18 cellular contexts compared by ENCODE assay signal in the genomic region with DNA sequence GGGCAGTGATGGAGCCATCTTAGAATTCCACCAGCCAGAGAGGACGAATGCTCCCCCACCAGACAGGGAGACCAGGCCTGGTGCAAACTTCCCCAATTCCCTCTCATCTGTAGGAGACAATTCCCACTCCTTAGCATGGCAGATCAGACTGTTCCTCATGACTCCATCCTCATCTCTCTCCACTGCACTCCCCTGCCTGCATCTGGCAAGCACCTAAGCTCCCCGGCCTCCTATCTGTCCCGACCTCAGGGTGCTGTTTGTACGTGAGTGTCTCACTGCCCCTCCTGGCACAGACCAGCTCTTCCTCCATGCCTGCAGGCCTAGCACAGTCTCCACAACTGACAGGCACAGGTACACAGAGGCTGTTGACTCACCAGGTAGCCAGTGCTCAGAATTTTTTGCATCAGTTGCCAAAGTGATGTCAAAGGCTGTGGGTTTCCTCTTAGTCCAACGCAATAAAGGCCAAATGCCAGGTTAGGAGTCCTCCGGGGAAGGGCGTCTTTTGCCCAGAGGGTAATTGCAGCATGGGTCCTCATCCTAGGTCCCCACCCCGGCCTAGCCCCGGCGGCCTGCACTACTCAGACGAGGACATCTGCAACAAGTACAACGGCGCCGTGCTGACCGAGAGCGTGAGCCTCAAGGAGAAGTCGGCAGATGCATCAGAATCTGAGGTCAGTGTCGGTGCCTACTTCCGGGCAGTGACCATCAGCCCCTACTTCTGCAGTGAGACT.
A peak's percentile ranks its signal among the peaks of the same experiment; 100 is the strongest.
DNase-seq lines count a peak whose midpoint lies in the region; ATAC-seq and TF ChIP-seq lines count a peak whose summit lies in the region.
"Had no signal": no experiment of that assay in that cellular context is flagged by ENCODE, and none has a peak within 500 bp of the region (broad histone marks: within the 10 kb centered on the region; RNA-seq: fewer than 3 reads in every experiment).

No MANE protein-coding gene starts in this region.

- H3K4me3 Mint-ChIP-seq in Caco-2 (ENCODE audit: unreplicated experiment) = no peak overlapping the region
- H3K4me3 Mint-ChIP-seq in endodermal cell = no peak overlapping the region
- no peak overlapping the region for H3K4me3 Mint-ChIP-seq in activated T-helper 2 cell treated with anti-CD3 and anti-CD28 coated beads, Interferon-gamma antibody, Interleukin-2, Interleukin-4, amounts not matched to agents 10 μg/mL and 5 μg/mL and 100 μg/mL, durations not matched to agents 14 hours and 24 hours and 36 hours (ENCODE audit: low read depth)
- H3K4me3 Mint-ChIP-seq: CD8-positive, alpha-beta T cell; GM23338 had no signal

- no peak overlapping the region for H3K4me2 ChIP-seq in neuronal stem cell (ENCODE audit: insufficient read depth, low read length, poor library complexity, severe bottlenecking)
- H3K4me2 ChIP-seq: BLaER1 treated with 17β-estradiol and CSF1 and Interleukin-3, amounts not matched to agents 10 nM and 100 nM; GM23338; SK-N-SH had no signal

- H3K4me1 Mint-ChIP-seq in Caco-2 (ENCODE audit: low read depth, unreplicated experiment) (peaks cover 19% of the 10 kb centered on the region), endodermal cell (peaks cover 14% of the 10 kb centered on the region)
- no peaks in the 10 kb centered on the region for H3K4me1 Mint-ChIP-seq in activated T-helper 2 cell treated with anti-CD3 and anti-CD28 coated beads, Interferon-gamma antibody, Interleukin-2, Interleukin-4, amounts not matched to agents 10 μg/mL and 5 μg/mL and 100 μg/mL, durations not matched to agents 14 hours and 24 hours and 36 hours (ENCODE audit: low read depth)

- peaks cover 13% of the 10 kb centered on the region; the same call in 1 of the 2 replicates for H3K4me1 ChIP-seq in Caco-2
- peaks cover 31% of the 10 kb centered on the region for H3K4me1 ChIP-seq in NT2/D1 (ENCODE audit: insufficient read depth, insufficient read length)
- no peaks in the 10 kb centered on the region for H3K4me1 ChIP-seq in endodermal cell (ENCODE audit: control insufficient read depth, insufficient read depth, low read length)
- peaks cover 0 to 7% of the 10 kb centered on the region in 2 donors for H3K4me1 ChIP-seq in neuronal stem cell (ENCODE audit: control insufficient read depth in 2 of 2, insufficient read depth in 1 of 2, low read depth in 1 of 2, low read length in 2 of 2)

- no peak overlapping the region for H4K8ac ChIP-seq in neuronal stem cell (ENCODE audit: low read depth, low read length)

- H3K79me1 ChIP-seq in neuronal stem cell (ENCODE audit: low read depth, low read length) = no peaks in the 10 kb centered on the region

- TF ChIP-seq CTCF in Caco-2 (IDR thresholded peaks at IDR 0.05; ENCODE audit: insufficient read depth in 1 of 2, low read depth in 1 of 2, low read length in 1 of 2, severe bottlenecking in 1 of 2, unreplicated experiment in 1 of 2) (no peak), endodermal cell (conservative IDR thresholded peaks at IDR 0.05) (no peak)

- H3K27me3 ChIP-seq in Caco-2 (replicated peaks; ENCODE audit: control insufficient read depth, insufficient read depth, low read length) = no peaks in the 10 kb centered on the region
- no peaks in the 10 kb centered on the region for H3K27me3 ChIP-seq in NT2/D1 (ENCODE audit: insufficient read depth, insufficient read length)
- no peaks in the 10 kb centered on the region for H3K27me3 ChIP-seq in endodermal cell (ENCODE audit: control insufficient read depth, insufficient read depth, low read length, poor library complexity, severe bottlenecking)
- H3K27me3 ChIP-seq in neuronal stem cell (ENCODE audit: control insufficient read depth in 3 of 3, insufficient read depth in 3 of 3, low read depth in 1 of 3, low read length in 3 of 3) = no peaks in the 10 kb centered on the region
- H3K27me3 ChIP-seq: BLaER1 treated with 17β-estradiol and CSF1 and Interleukin-3, amounts not matched to agents 10 nM and 100 nM had no signal

- no peak overlapping the region for H2BK5ac ChIP-seq in neuronal stem cell (ENCODE audit: low read length)

- H3K36me3 ChIP-seq in Caco-2 (ENCODE audit: control insufficient read depth, insufficient read depth, low read length) (no peaks in the 10 kb centered on the region), NT2/D1 (ENCODE audit: insufficient read depth, insufficient read length, low read length) (no peaks in the 10 kb centered on the region), endodermal cell (ENCODE audit: control insufficient read depth, insufficient read depth, low read length) (no peaks in the 10 kb centered on the region), neuronal stem cell (replicated peaks in 1 of 2; ENCODE audit: control insufficient read depth in 2 of 2, insufficient read depth in 2 of 2, low read length in 2 of 2) (peaks cover 0 to 9% of the 10 kb centered on the region in 2 donors)
- H3K36me3 ChIP-seq: BLaER1 treated with 17β-estradiol and CSF1 and Interleukin-3, amounts not matched to agents 10 nM and 100 nM had no signal

- H3K18ac ChIP-seq in neuronal stem cell (ENCODE audit: low read length) = peak overlapping the region; percentile 63

- 0 out of 2 replicates have a peak, but pooled peaks cover 3% of the 10 kb centered on the region for H3K9me3 ChIP-seq in Caco-2
- H3K9me3 ChIP-seq in NT2/D1 (ENCODE audit: insufficient read depth, low read length) = peaks cover 21% of the 10 kb centered on the region
- H3K9me3 ChIP-seq in endodermal cell (ENCODE audit: control insufficient read depth, low read length) = peaks cover 8% of the 10 kb centered on the region
- peaks cover 0 to 3% of the 10 kb centered on the region in 2 donors for H3K9me3 ChIP-seq in neuronal stem cell (replicated peaks in 1 of 2; ENCODE audit: control insufficient read depth in 2 of 2, insufficient read depth in 1 of 2, low read depth in 1 of 2, low read length in 2 of 2)
- H3K9me3 ChIP-seq: SK-N-SH had no signal

- DNase-seq in Caco-2 = no peak
- no peak for DNase-seq in NT2/D1 (ENCODE audit: low read depth, low spot score)
- no peak for DNase-seq in endodermal cell
- no peak for DNase-seq in neuronal stem cell (ENCODE audit: low spot score)
- no peak for DNase-seq in activated T-helper 2 cell treated with anti-CD3 and anti-CD28 coated beads, Interferon-gamma antibody, Interleukin-2, Interleukin-4, amounts not matched to agents 10 μg/mL and 5 μg/mL and 100 μg/mL, durations not matched to agents 14 hours and 24 hours and 36 hours (ENCODE audit: low spot score)
- no peak for DNase-seq in NCI-H1436 (lab: John Stamatoyannopoulos, UW)
- DNase-seq in A172 (ENCODE audit: low spot score) = no peak
- DNase-seq in left lobe of liver (ENCODE audit: low spot score) = no peak
- DNase-seq: CD8-positive, alpha-beta T cell; DMS53; NCI-H187; NCI-H345; NCI-H524 treated with DMSO at 0.1 percent for 48 hours; Right ventricle myocardium superior; SK-N-SH had no signal

- BruUV-seq in Caco-2 (replicated peaks; lab: Mats Ljungman, UMichigan) = no TSS peak

- H3K4me3 ChIP-seq in Caco-2 (ENCODE audit: low read depth, low read length) = no peak overlapping the region
- no peak overlapping the region for H3K4me3 ChIP-seq in NT2/D1 (ENCODE audit: insufficient read length, low read depth)
- H3K4me3 ChIP-seq in endodermal cell (ENCODE audit: low read length) = no peak overlapping the region
- peak overlapping the region in 1 of 2 donors; percentile 28 for H3K4me3 ChIP-seq in neuronal stem cell (ENCODE audit: low read length in 2 of 2)
- H3K4me3 ChIP-seq: BLaER1 treated with 17β-estradiol and CSF1 and Interleukin-3, amounts not matched to agents 10 nM and 100 nM; GM23338; K562 had no signal

- no peak overlapping the region for H3K23ac ChIP-seq in neuronal stem cell (ENCODE audit: low read depth, low read length, poor library complexity)

- no peak for ATAC-seq in left lobe of liver
- ATAC-seq: CD8-positive, alpha-beta T cell; K562 had no signal

- peaks cover 8% of the 10 kb centered on the region for H3K9me3 Mint-ChIP-seq in Caco-2 (ENCODE audit: unreplicated experiment)
- H3K9me3 Mint-ChIP-seq in endodermal cell = peaks cover 12% of the 10 kb centered on the region
- peaks cover 26% of the 10 kb centered on the region for H3K9me3 Mint-ChIP-seq in activated T-helper 2 cell treated with anti-CD3 and anti-CD28 coated beads, Interferon-gamma antibody, Interleukin-2, Interleukin-4, amounts not matched to agents 10 μg/mL and 5 μg/mL and 100 μg/mL, durations not matched to agents 14 hours and 24 hours and 36 hours
- H3K9me3 Mint-ChIP-seq: CD8-positive, alpha-beta T cell had no signal

- H3K27ac ChIP-seq in endodermal cell (ENCODE audit: low read depth, low read length) (peak overlapping the region; percentile 39), neuronal stem cell (replicated peaks; ENCODE audit: low read length) (no peak overlapping the region)
- H3K27ac ChIP-seq: BLaER1 treated with 17β-estradiol and CSF1 and Interleukin-3, amounts not matched to agents 10 nM and 100 nM had no signal

- H3K36me3 Mint-ChIP-seq in Caco-2 (ENCODE audit: insufficient read depth, unreplicated experiment) (no peaks in the 10 kb centered on the region), endodermal cell (ENCODE audit: low read depth) (peaks cover 40% of the 10 kb centered on the region)
- no peaks in the 10 kb centered on the region for H3K36me3 Mint-ChIP-seq in activated T-helper 2 cell treated with anti-CD3 and anti-CD28 coated beads, Interferon-gamma antibody, Interleukin-2, Interleukin-4, amounts not matched to agents 10 μg/mL and 5 μg/mL and 100 μg/mL, durations not matched to agents 14 hours and 24 hours and 36 hours (ENCODE audit: low read depth)
- H3K36me3 Mint-ChIP-seq: CD8-positive, alpha-beta T cell had no signal

- H3K27ac Mint-ChIP-seq in Caco-2 (ENCODE audit: unreplicated experiment) = peak overlapping the region; percentile 81
- no peak overlapping the region for H3K27ac Mint-ChIP-seq in endodermal cell
- no peak overlapping the region for H3K27ac Mint-ChIP-seq in activated T-helper 2 cell treated with anti-CD3 and anti-CD28 coated beads, Interferon-gamma antibody, Interleukin-2, Interleukin-4, amounts not matched to agents 10 μg/mL and 5 μg/mL and 100 μg/mL, durations not matched to agents 14 hours and 24 hours and 36 hours
- H3K27ac Mint-ChIP-seq: CD8-positive, alpha-beta T cell; GM23338 had no signal

- H3K14ac ChIP-seq in neuronal stem cell (ENCODE audit: low read length) = peak overlapping the region; percentile 83

- POLR2A ChIA-PET in Caco-2 (lab: Charles Lee) = no interaction called here

- H4K91ac ChIP-seq in neuronal stem cell (ENCODE audit: low read depth, low read length, poor library complexity) = no peak overlapping the region

- H3K27me3 Mint-ChIP-seq in Caco-2 (ENCODE audit: insufficient read depth, unreplicated experiment) = no peaks in the 10 kb centered on the region
- H3K27me3 Mint-ChIP-seq in endodermal cell (ENCODE audit: insufficient read depth) = no peaks in the 10 kb centered on the region
- H3K27me3 Mint-ChIP-seq in activated T-helper 2 cell treated with anti-CD3 and anti-CD28 coated beads, Interferon-gamma antibody, Interleukin-2, Interleukin-4, amounts not matched to agents 10 μg/mL and 5 μg/mL and 100 μg/mL, durations not matched to agents 14 hours and 24 hours and 36 hours (ENCODE audit: low read depth) = no peaks in the 10 kb centered on the region

- no peak overlapping the region for H2AFZ ChIP-seq in neuronal stem cell (ENCODE audit: low read length)
- H2AFZ ChIP-seq: GM23338 had no signal

- H3K4ac ChIP-seq in neuronal stem cell (ENCODE audit: low read length) = no peak overlapping the region

- WGBS in endodermal cell (ENCODE audit: insufficient coverage in 1 of 2, insufficient read length in 1 of 2), 2 experiments = 89 to 91% methylated on average over 9 to 19 of the region's 19 CpGs
- WGBS in neuronal stem cell (ENCODE audit: extremely low coverage in 2 of 2, insufficient read length in 2 of 2, insufficient replicate concordance in 1 of 2), 2 donors = no CpG with 5 or more reads among the region's 19 CpGs

- H3K9ac ChIP-seq in NT2/D1 (ENCODE audit: insufficient read length, low read depth) = peak overlapping the region; percentile 6
- H3K9ac ChIP-seq in endodermal cell (ENCODE audit: extremely low read depth, low read length, poor library complexity, severe bottlenecking) = no peak overlapping the region
- H3K9ac ChIP-seq in neuronal stem cell (ENCODE audit: low read depth, low read length, poor library complexity) = no peak overlapping the region
- H3K9ac ChIP-seq: BLaER1 treated with 17β-estradiol and CSF1 and Interleukin-3, amounts not matched to agents 10 nM and 100 nM; SK-N-SH had no signal

- H2BK15ac ChIP-seq in neuronal stem cell (ENCODE audit: low read length) = no peak overlapping the region

- no peak overlapping the region for H2AK5ac ChIP-seq in neuronal stem cell (ENCODE audit: low read depth, low read length)

- H2BK12ac ChIP-seq in neuronal stem cell (ENCODE audit: low read length) = no peak overlapping the region

- CTCF ChIA-PET in Caco-2 (lab: Charles Lee) = no interaction called here

- no peak overlapping the region for H2BK120ac ChIP-seq in neuronal stem cell (ENCODE audit: low read depth, low read length)

- intact Hi-C loops in Caco-2 (cut with micrococcal nuclease; ENCODE audit: unreplicated experiment) = no loop called here
- intact Hi-C loops in activated T-helper 2 cell treated with anti-CD3 and anti-CD28 coated beads, Interferon-gamma antibody, Interleukin-2, Interleukin-4, amounts not matched to agents 10 μg/mL and 5 μg/mL and 100 μg/mL, durations not matched to agents 14 hours and 24 hours and 36 hours (cut with micrococcal nuclease) = no loop called here
